21 cellular contexts compared by ENCODE assay signal in genomic region chr3:138078096-138078495, GRCh38. TPM values are rescaled to one million over a fixed set of nuclear protein-coding genes. Genes with fewer than 3 reads are reported as not detected.
A peak's percentile ranks its signal among the peaks of the same experiment; 100 is the strongest.
DNase-seq lines count a peak whose midpoint lies in the region; ATAC-seq and TF ChIP-seq lines count a peak whose summit lies in the region.
"Had no signal": no experiment of that assay in that cellular context is flagged by ENCODE, and none has a peak within 500 bp of the region (broad histone marks: within the 10 kb centered on the region; RNA-seq: fewer than 3 reads in every experiment).

No MANE protein-coding gene starts in this region.

- no peak overlapping the region for H3K4me3 ChIP-seq in AG10803 (ENCODE audit: low read length)
- H3K4me3 ChIP-seq in astrocyte of the spinal cord (ENCODE audit: low read depth, low read length): no peak overlapping the region
- no peak overlapping the region for H3K4me3 ChIP-seq in HAP-1
- H3K4me3 ChIP-seq: left ventricle myocardium inferior, upper lobe of left lung had no signal

- TF ChIP-seq CTCF in AG10803 (conservative IDR thresholded peaks at IDR 0.05; ENCODE audit: low read length) (no peak), astrocyte of the spinal cord (IDR thresholded peaks at IDR 0.05; ENCODE audit: low read depth, low read length) (no peak)

- no peaks in the 10 kb centered on the region for H3K9me3 ChIP-seq in HAP-1
- H3K9me3 ChIP-seq: left ventricle myocardium inferior, neutrophil, upper lobe of left lung had no signal

- DNase-seq in AG10803 (ENCODE audit: low read depth): peak; percentile 23
- peak; percentile 85 for DNase-seq in HT1080 (ENCODE audit: low read depth)
- peak; percentile 77 for DNase-seq in astrocyte of the spinal cord (ENCODE audit: low read depth, low spot score)
- peak; percentile 68 for DNase-seq in kidney glomerular epithelial cell (lab: John Stamatoyannopoulos, UW)
- no peak for DNase-seq in HAP-1 (ENCODE audit: low spot score in 2 of 2)
- no peak for DNase-seq in SIG-M5 (lab: John Stamatoyannopoulos, UW)
- DNase-seq in DMS 273 (lab: John Stamatoyannopoulos, UW; ENCODE audit: unreplicated experiment): no peak
- DNase-seq: activated CD4-positive, alpha-beta T cell treated with anti-CD3 and anti-CD28 coated beads for 4 hours; activated CD8-positive, alpha-beta memory T cell treated with anti-CD3 and anti-CD28 coated beads, Interleukin-2, amount 50 U/mL, for 48 hours; anterior cingulate cortex; Kasumi-1; left ventricle myocardium inferior; NCI-H1436; NCI-H2171 treated with DMSO at 0.1 percent for 48 hours; NCI-H748 treated with DMSO at 0.1 percent for 48 hours; retina; upper lobe of left lung had no signal

- no peak for ATAC-seq in GM19455 (IDR thresholded peaks at IDR 0.05; ENCODE audit: unreplicated experiment)

- H3K36me3 ChIP-seq in HAP-1 (replicated peaks): peaks cover 41% of the 10 kb centered on the region

- H3K4me1 ChIP-seq in HAP-1: peaks cover 2% of the 10 kb centered on the region
- H3K4me1 ChIP-seq: upper lobe of left lung had no signal

- in situ Hi-C loops in astrocyte of the spinal cord (cut with HindIII; ENCODE audit: low sequenced_read_pairs) (no loop called here), HAP-1 (cut with MboI; ENCODE audit: low sequenced_read_pairs) (no loop called here)

- H3K27me3 ChIP-seq in HAP-1 (ENCODE audit: low read depth): no peaks in the 10 kb centered on the region
- H3K27me3 ChIP-seq: neutrophil, upper lobe of left lung had no signal

RNA-seq across cellular contexts. Expression of gene DZIP1L, which starts 37.3 kb away (rescaled TPM):
- 17.7 and 27.4 TPM in 2 replicates for total RNA-seq in HT1080 (2014; rRNA removed; shearing (Covaris generic))
- polyA plus RNA-seq in HT1080 (2015; cell fraction: cytosol; rRNA removed): 6.3 and 7.9 TPM in 2 replicates
- 32.3 and 39.6 TPM in 2 replicates for polyA plus RNA-seq in HT1080 (2015; cell fraction: nucleus; rRNA removed)
- total RNA-seq: HT-29 had no signal

RNA-seq across cellular contexts. Expression of gene A4GNT, which starts 54.1 kb away (rescaled TPM):
- total RNA-seq in HT1080 (2014; rRNA removed; shearing (Covaris generic)): not detected in 2 replicates
- polyA plus RNA-seq in HT1080 (2015; cell fraction: cytosol; rRNA removed): not detected in 2 replicates
- polyA plus RNA-seq in HT1080 (2015; cell fraction: nucleus; rRNA removed): not detected in 2 replicates
- total RNA-seq: frontal cortex, HT-29, left ventricle myocardium inferior had no signal

Comparison
In these comparisons a context has a peak if more than half of its experiments do, and no peak if none do; other contexts are left out.
1. DNase-seq: peak in AG10803 (single experiment), HT1080 (single experiment), astrocyte of the spinal cord (single experiment) and kidney glomerular epithelial cell (single experiment); none in HAP-1 (0 of 2), SIG-M5 (single experiment) and DMS 273 (single experiment).